15 cellular contexts compared by ENCODE assay signal in the genomic region with DNA sequence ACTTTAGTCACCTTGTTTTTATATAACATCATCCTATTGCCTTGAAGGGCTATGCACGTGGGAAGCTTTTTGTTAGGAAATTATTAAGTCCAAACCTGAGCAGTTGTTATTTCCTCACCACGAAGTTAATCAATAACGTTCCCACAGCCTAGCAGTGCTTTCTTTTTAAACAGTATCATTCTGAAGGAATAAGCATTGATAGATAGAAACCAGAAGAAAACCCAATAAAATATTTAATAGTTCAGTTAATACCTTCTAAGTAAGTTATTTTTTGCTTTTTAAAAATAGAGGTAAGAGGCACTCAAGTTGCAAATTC.
"Had no signal": no experiment of that assay in that cellular context is flagged by ENCODE, and none has a peak within 500 bp of the region (broad histone marks: within the 10 kb centered on the region; RNA-seq: fewer than 3 reads in every experiment).

No MANE protein-coding gene starts in this region.

- DNase-seq: activated CD8-positive, alpha-beta memory T cell treated with anti-CD3 and anti-CD28 coated beads, Interleukin-2, amount 50 U/mL, for 4 hours; activated gamma-delta T cell treated with Interleukin-2 at 50 U/mL for 16 hours; activated naive CD8-positive, alpha-beta T cell treated with anti-CD3 and anti-CD28 coated beads for 36 hours; activated T-cell treated with anti-CD3 and anti-CD28 coated beads, Interleukin-2, amount 50 U/mL, for 72 hours; brain microvascular endothelial cell; NCI-H1105; NCI-H1436; NCI-H187; NCI-H2081; NCI-H446; NCI-H524; Peyer's patch; SHP77 had no signal

- ATAC-seq: activated CD4-positive, alpha-beta T cell treated with anti-CD3 and anti-CD28 coated beads for 36 hours; activated CD8-positive, alpha-beta T cell treated with anti-CD3 and anti-CD28 coated beads for 36 hours; activated T-cell treated with anti-CD3 and anti-CD28 coated beads, Interleukin-2, amount 50 U/mL, for 72 hours had no signal
